Comparison of ENCODE assay signal across 26 cellular contexts in the genomic region with DNA sequence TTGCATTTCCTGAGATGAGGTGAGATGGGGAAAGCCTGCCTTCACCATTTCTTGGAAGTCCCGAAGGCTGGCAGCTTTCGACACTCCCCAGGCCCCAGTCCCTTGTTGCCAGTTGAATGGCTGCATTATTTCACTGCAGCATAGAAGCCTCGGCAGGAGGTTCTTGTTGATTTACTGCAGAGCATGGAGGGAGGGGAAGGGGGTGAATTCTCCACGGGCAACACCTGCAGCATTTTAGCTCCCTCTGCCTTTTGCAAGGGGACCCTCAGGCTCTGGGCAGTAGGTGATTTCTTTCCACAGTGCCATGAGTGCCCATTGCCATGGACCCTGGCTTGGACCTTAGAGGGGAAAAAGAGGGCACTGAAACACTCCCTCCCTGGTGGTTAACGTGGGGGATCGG.
"Had no signal": no experiment of that assay in that cellular context is flagged by ENCODE, and none has a peak within 500 bp of the region (broad histone marks: within the 10 kb centered on the region; RNA-seq: fewer than 3 reads in every experiment).

No MANE protein-coding gene starts in this region.

- H3K27me3 ChIP-seq: pancreas, testis had no signal

- H3K4me3 Mint-ChIP-seq: activated CD4-positive, alpha-beta memory T cell treated with anti-CD3 and anti-CD28 coated beads, Interleukin-2, amount 10 ng/mL, durations not matched to agents 7 days and 5 days; activated CD4-positive, alpha-beta T cell treated with anti-CD3 and anti-CD28 coated beads, Interleukin-2, amount 10 ng/mL, durations not matched to agents 7 days and 5 days; activated naive CD4-positive, alpha-beta T cell treated with anti-CD3 and anti-CD28 coated beads, Interleukin-2, amount 50 U/mL, for 24 hours; activated naive CD8-positive, alpha-beta T cell treated with anti-CD3 and anti-CD28 coated beads, Interleukin-2, amount 50 U/mL, for 24 hours; central memory CD8-positive, alpha-beta T cell; nephron had no signal

- FAIRE-seq: bronchial epithelial cell, frontal cortex, pancreas, urothelium cell line had no signal

- H3K36me3 ChIP-seq: pancreas had no signal

- H3K27ac ChIP-seq: pancreas, psoas muscle, testis had no signal

- H3K9me3 Mint-ChIP-seq: activated CD4-positive, alpha-beta memory T cell treated with anti-CD3 and anti-CD28 coated beads, Interleukin-2, amount 10 ng/mL, durations not matched to agents 7 days and 5 days; activated CD4-positive, alpha-beta T cell treated with anti-CD3 and anti-CD28 coated beads, Interleukin-2, amount 10 ng/mL, durations not matched to agents 7 days and 5 days; activated naive CD4-positive, alpha-beta T cell treated with anti-CD3 and anti-CD28 coated beads, Interleukin-2, amount 50 U/mL, for 24 hours; activated naive CD8-positive, alpha-beta T cell treated with anti-CD3 and anti-CD28 coated beads, Interleukin-2, amount 50 U/mL, for 24 hours; activated T-helper 2 cell treated with anti-CD3 and anti-CD28 coated beads, Interferon-gamma antibody, Interleukin-2, Interleukin-4, amounts not matched to agents 10 μg/mL and 5 μg/mL and 100 μg/mL, durations not matched to agents 14 hours and 24 hours and 36 hours; central memory CD8-positive, alpha-beta T cell had no signal

- H3K36me3 Mint-ChIP-seq: activated naive CD4-positive, alpha-beta T cell treated with anti-CD3 and anti-CD28 coated beads, Interleukin-2, amount 50 U/mL, for 24 hours had no signal

- H3K9me3 ChIP-seq: pancreas, psoas muscle, testis had no signal

- DNase-seq: activated CD4-positive, alpha-beta memory T cell treated with anti-CD3 and anti-CD28 coated beads, Interleukin-2, amount 10 ng/mL, durations not matched to agents 7 days and 5 days; activated CD4-positive, alpha-beta T cell treated with anti-CD3 and anti-CD28 coated beads for 1 hour; activated CD4-positive, alpha-beta T cell treated with anti-CD3 and anti-CD28 coated beads, Interleukin-2, amount 10 ng/mL, durations not matched to agents 7 days and 5 days; activated naive CD8-positive, alpha-beta T cell treated with anti-CD3 and anti-CD28 coated beads, Interleukin-2, amount 50 U/mL, for 24 hours; activated T-cell treated with anti-CD3 and anti-CD28 coated beads, Interleukin-2, amount 50 U/mL, for 48 hours; amygdala; dermis blood vessel endothelial cell; effector CD4-positive, alpha-beta T cell; islet precursor cell; left ventricle myocardium superior; nucleus accumbens; pancreas; psoas muscle; right cardiac atrium; stimulated activated CD4-positive, alpha-beta T cell treated with anti-CD3 and anti-CD28 coated beads, Interleukin-2, amount 100 ng/mL, for 48 hours; stimulated activated naive CD8-positive, alpha-beta T cell treated with anti-CD3 and anti-CD28 coated beads, Interleukin-15, Interleukin-2, amounts not matched to agents 100 U/mL and 50 U/mL, for 24 hours; T-helper 2 cell; testis; trophoblast cell had no signal

- H3K4me1 Mint-ChIP-seq: activated CD4-positive, alpha-beta memory T cell treated with anti-CD3 and anti-CD28 coated beads, Interleukin-2, amount 10 ng/mL, durations not matched to agents 7 days and 5 days; activated CD4-positive, alpha-beta T cell treated with anti-CD3 and anti-CD28 coated beads, Interleukin-2, amount 10 ng/mL, durations not matched to agents 7 days and 5 days; activated naive CD4-positive, alpha-beta T cell treated with anti-CD3 and anti-CD28 coated beads, Interleukin-2, amount 50 U/mL, for 24 hours; activated naive CD8-positive, alpha-beta T cell treated with anti-CD3 and anti-CD28 coated beads, Interleukin-2, amount 50 U/mL, for 24 hours; central memory CD8-positive, alpha-beta T cell; nephron had no signal

- H3K27me3 Mint-ChIP-seq: activated CD4-positive, alpha-beta memory T cell treated with anti-CD3 and anti-CD28 coated beads, Interleukin-2, amount 10 ng/mL, durations not matched to agents 7 days and 5 days; activated CD4-positive, alpha-beta T cell treated with anti-CD3 and anti-CD28 coated beads, Interleukin-2, amount 10 ng/mL, durations not matched to agents 7 days and 5 days; activated naive CD4-positive, alpha-beta T cell treated with anti-CD3 and anti-CD28 coated beads, Interleukin-2, amount 50 U/mL, for 24 hours; activated naive CD8-positive, alpha-beta T cell treated with anti-CD3 and anti-CD28 coated beads, Interleukin-2, amount 50 U/mL, for 24 hours; central memory CD8-positive, alpha-beta T cell had no signal

- H3K4me3 ChIP-seq: pancreas, psoas muscle, testis had no signal

- ATAC-seq: activated naive CD8-positive, alpha-beta T cell treated with anti-CD3 and anti-CD28 coated beads, Interleukin-2, amount 50 U/mL, for 24 hours; left ventricle myocardium superior; pancreas; psoas muscle; right cardiac atrium; stimulated activated naive CD8-positive, alpha-beta T cell treated with anti-CD3 and anti-CD28 coated beads, Interleukin-15, Interleukin-2, amounts not matched to agents 100 U/mL and 50 U/mL, for 24 hours had no signal

- H3K27ac Mint-ChIP-seq: activated CD4-positive, alpha-beta memory T cell treated with anti-CD3 and anti-CD28 coated beads, Interleukin-2, amount 10 ng/mL, durations not matched to agents 7 days and 5 days; activated CD4-positive, alpha-beta T cell treated with anti-CD3 and anti-CD28 coated beads, Interleukin-2, amount 10 ng/mL, durations not matched to agents 7 days and 5 days; activated naive CD4-positive, alpha-beta T cell treated with anti-CD3 and anti-CD28 coated beads, Interleukin-2, amount 50 U/mL, for 24 hours; activated naive CD8-positive, alpha-beta T cell treated with anti-CD3 and anti-CD28 coated beads, Interleukin-2, amount 50 U/mL, for 24 hours; activated T-helper 2 cell treated with anti-CD3 and anti-CD28 coated beads, Interferon-gamma antibody, Interleukin-2, Interleukin-4, amounts not matched to agents 10 μg/mL and 5 μg/mL and 100 μg/mL, durations not matched to agents 14 hours and 24 hours and 36 hours; nephron had no signal

- H3K4me1 ChIP-seq: pancreas, psoas muscle, testis had no signal
